Comparison of ENCODE assay signal across 8 cellular contexts in genomic region chr18:12376034-12376717, GRCh38. TPM values are rescaled to one million over a fixed set of nuclear protein-coding genes. Genes with fewer than 3 reads are reported as not detected.
DNase-seq lines count a peak whose midpoint lies in the region; ATAC-seq and TF ChIP-seq lines count a peak whose summit lies in the region.

No MANE protein-coding gene starts in this region.

- WGBS in stomach, 5 donors = 7 to 11% (median 10%) methylated on average over 35 to 38 of the region's 38 CpGs

- peak overlapping the region; percentile 83 to 93 (median 90) for H3K4me3 Mint-ChIP-seq in immature natural killer cell

- no peaks in the 10 kb centered on the region for H3K36me3 ChIP-seq in stomach

- no peaks in the 10 kb centered on the region for H3K27me3 ChIP-seq in stomach

- ATAC-seq in GM21526 (IDR thresholded peaks at IDR 0.05; ENCODE audit: low FRiP score, unreplicated experiment) (no peak), HG02763 (IDR thresholded peaks at IDR 0.05; ENCODE audit: unreplicated experiment) (no peak)

- no peaks in the 10 kb centered on the region for H3K9me3 Mint-ChIP-seq in immature natural killer cell

- H3K36me3 Mint-ChIP-seq in immature natural killer cell = peaks cover 0 to 3% (median 0%) of the 10 kb centered on the region in 3 donors

- H3K27me3 Mint-ChIP-seq in immature natural killer cell (ENCODE audit: low read depth in 3 of 3) = peaks cover 3 to 9% (median 6%) of the 10 kb centered on the region in 3 donors

- H3K4me1 Mint-ChIP-seq in immature natural killer cell = peaks cover 47 to 55% of the 10 kb centered on the region in 2 donors

- peaks cover 25 to 60% (median 57%) of the 10 kb centered on the region in 4 donors for H3K4me1 ChIP-seq in stomach

- peak overlapping the region; percentile 99 to 100 (median 100) for H3K27ac ChIP-seq in stomach

- peak overlapping the region; percentile 66 to 88 (median 77) for H3K4me3 ChIP-seq in stomach

- no peak for TF ChIP-seq EP300 in stomach (IDR thresholded peaks at IDR 0.05)

- intact Hi-C loops in stomach (cut with DNase I; ENCODE audit: low total_unique reads) = no loop called here

- DNase-seq in activated CD4-positive, alpha-beta T cell treated with anti-CD3 and anti-CD28 coated beads for 4 hours = peak; percentile 5 to 33
- no peak for DNase-seq in activated CD4-positive, alpha-beta T cell treated with anti-CD3 and anti-CD28 coated beads, Interleukin-2, amount 50 U/mL, for 1 hour
- DNase-seq in NCI-H748 (lab: John Stamatoyannopoulos, UW; ENCODE audit: unreplicated experiment) (peak; percentile 54), astrocyte of the hippocampus (ENCODE audit: low read depth, low spot score) (peak; percentile 36), immature natural killer cell (peak in 1 of 3 donors; percentile 4), stomach (peak; percentile 32)

- no peak for TF ChIP-seq CTCF in stomach (IDR thresholded peaks at IDR 0.05)

- peak overlapping the region; percentile 89 to 95 (median 91) for H3K27ac Mint-ChIP-seq in immature natural killer cell

- no peak for TF ChIP-seq POLR2A in stomach (IDR thresholded peaks at IDR 0.05)

- no peaks in the 10 kb centered on the region for H3K9me3 ChIP-seq in stomach

RNA-seq across cellular contexts. Expression of gene AFG3L2, which starts 0.9 kb away (rescaled TPM):
- polyA plus RNA-seq in immature natural killer cell (10 to 100 TPM; 22.1 to 28.5 (median 27.8) TPM), stomach (10 to 100 TPM; 21.7 to 29.9 (median 24.1) TPM)
- 100 to 1,000 TPM in 2 of 5 donors, 10 to 100 TPM in 3; 36.2 to 144 (median 58.0) TPM for total RNA-seq in stomach

RNA-seq across cellular contexts. Expression of gene PRELID3A, which starts 31.6 kb away (rescaled TPM):
- polyA plus RNA-seq in immature natural killer cell (not detected), stomach (1 to 10 TPM; 1.2 to 2.8 (median 2.2) TPM)
- total RNA-seq in stomach = 1 to 10 TPM in 2 of 5 donors, not detected in 3; 1.3 to 1.8 TPM
